1 cellular context compared by ENCODE assay signal in the genomic region with DNA sequence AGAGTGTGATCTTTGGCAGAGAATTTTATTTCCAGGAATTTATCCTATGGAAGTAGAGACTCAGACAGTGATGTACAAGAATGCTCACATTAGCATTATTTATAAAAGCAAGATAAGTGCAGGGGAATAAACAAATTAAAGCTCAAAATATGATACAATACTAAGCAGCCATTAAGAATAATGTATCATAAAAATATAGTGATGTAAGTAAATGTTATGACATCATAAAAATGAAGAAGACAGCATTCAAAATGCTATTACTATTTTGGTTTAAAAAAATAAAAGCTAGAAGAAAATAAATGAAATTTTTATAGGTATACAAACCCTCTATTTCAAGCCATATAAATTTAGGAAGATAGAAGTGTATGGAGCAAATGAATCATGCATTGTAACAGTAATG.
TF ChIP-seq lines count a peak whose summit lies in the region.

No MANE protein-coding gene starts in this region.

TF ChIP-seq in IMR-90, 13 proteins besides CTCF, POLR2A, EP300 and RAD21:
- TF ChIP-seq MXI1 (IDR thresholded peaks at IDR 0.05; ENCODE audit: borderline replicate concordance, low read depth, low read length): no peak
- TF ChIP-seq FOS (IDR thresholded peaks at IDR 0.05; ENCODE audit: low read depth, low read length): no peak
- TF ChIP-seq CEBPB (IDR thresholded peaks at IDR 0.05; ENCODE audit: low read depth, low read length): no peak
- TF ChIP-seq RCOR1 (IDR thresholded peaks at IDR 0.05; ENCODE audit: insufficient replicate concordance, low read length): no peak
- no peak for TF ChIP-seq BHLHE40 (IDR thresholded peaks at IDR 0.05; ENCODE audit: low read depth, low read length)
- no peak for TF ChIP-seq SMC3 (IDR thresholded peaks at IDR 0.05; ENCODE audit: low read depth, low read length)
- no peak for TF ChIP-seq MAFK (IDR thresholded peaks at IDR 0.05; ENCODE audit: low read depth, low read length)
